8 cellular contexts compared by ENCODE assay signal in the genomic region with DNA sequence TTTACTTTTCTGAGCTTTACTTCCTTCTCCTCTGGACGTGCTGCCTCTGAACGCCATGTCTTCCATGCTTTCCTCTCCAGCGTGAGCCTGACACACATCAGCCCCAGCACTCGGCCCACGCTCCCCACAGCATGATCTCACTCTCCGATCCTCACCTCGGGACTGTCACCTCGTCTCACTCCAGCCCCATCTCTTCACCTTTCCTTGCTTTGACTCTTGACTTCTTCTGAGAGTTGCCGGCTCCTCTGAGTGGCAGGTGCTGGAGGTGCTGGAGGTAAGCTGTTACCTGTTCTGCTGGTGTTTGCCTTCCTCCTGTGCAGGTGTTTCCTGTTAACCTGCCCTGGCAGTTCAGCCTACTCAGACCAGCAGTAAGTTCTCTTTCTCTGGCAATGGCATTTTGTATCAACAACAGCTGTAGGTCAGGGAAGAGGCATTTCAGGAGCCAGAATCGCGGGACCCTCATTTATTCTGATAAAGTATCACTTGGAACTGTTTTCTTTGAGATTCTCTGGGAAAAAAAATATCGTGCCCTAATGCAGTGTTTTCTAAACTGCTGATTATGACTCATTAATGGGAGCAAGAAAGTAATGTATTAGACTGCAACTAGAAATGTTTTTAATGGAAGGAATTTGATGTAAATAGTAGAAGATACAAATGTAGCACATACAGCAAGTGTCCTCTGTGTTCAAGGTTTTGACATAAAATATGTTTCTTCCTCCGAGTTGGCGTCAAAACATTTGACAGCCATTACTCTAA.
DNase-seq lines count a peak whose midpoint lies in the region; ATAC-seq and TF ChIP-seq lines count a peak whose summit lies in the region.

No MANE protein-coding gene starts in this region.

- DNase-seq in NCI-H146 (lab: John Stamatoyannopoulos, UW) (peak; percentile 94), erythroblast (lab: John Stamatoyannopoulos, UW) (no peak), glutamatergic neuron (no peak), NCI-H128 (lab: John Stamatoyannopoulos, UW; ENCODE audit: unreplicated experiment) (no peak), HAP-1 (ENCODE audit: low spot score in 2 of 2) (no peak)

- in situ Hi-C loops in HAP-1 (cut with MboI; ENCODE audit: low sequenced_read_pairs) = no loop called here

- H3K9me3 Mint-ChIP-seq in glutamatergic neuron (ENCODE audit: unreplicated experiment) = peaks cover 14% of the 10 kb centered on the region

- no peaks in the 10 kb centered on the region for H3K36me3 ChIP-seq in duodenal mucosa (ENCODE audit: control insufficient read depth in 1 of 2, insufficient read depth in 2 of 2, low read length in 2 of 2)
- H3K36me3 ChIP-seq in skeletal muscle satellite cell (ENCODE audit: insufficient read depth, low read length) = no peaks in the 10 kb centered on the region
- H3K36me3 ChIP-seq in HAP-1 (replicated peaks) = no peaks in the 10 kb centered on the region

- ATAC-seq in GM18511 (IDR thresholded peaks at IDR 0.05; ENCODE audit: unreplicated experiment) = peak; percentile 38

- H3K9ac ChIP-seq in duodenal mucosa (ENCODE audit: low read depth in 1 of 2, low read length in 2 of 2) (peak overlapping the region; percentile 18 to 45), skeletal muscle satellite cell (ENCODE audit: low read depth, low read length) (no peak overlapping the region)

- no peaks in the 10 kb centered on the region for H3K9me3 ChIP-seq in duodenal mucosa (ENCODE audit: control insufficient read depth in 1 of 2, low read length in 2 of 2)
- H3K9me3 ChIP-seq in skeletal muscle satellite cell (replicated peaks; ENCODE audit: low read length) = no peaks in the 10 kb centered on the region
- no peaks in the 10 kb centered on the region for H3K9me3 ChIP-seq in HAP-1

- no peak overlapping the region for H3K4me3 Mint-ChIP-seq in glutamatergic neuron (ENCODE audit: unreplicated experiment)

- H3K4me3 ChIP-seq in duodenal mucosa (ENCODE audit: low read depth in 1 of 2, low read length in 2 of 2) = peak overlapping the region; percentile 29 to 61
- no peak overlapping the region for H3K4me3 ChIP-seq in skeletal muscle satellite cell (ENCODE audit: low read length)
- H3K4me3 ChIP-seq in HAP-1 = no peak overlapping the region

- no peak for TF ChIP-seq POLR2A in erythroblast (IDR thresholded peaks at IDR 0.05; ENCODE audit: low read length)

- H3K27me3 Mint-ChIP-seq in glutamatergic neuron (ENCODE audit: unreplicated experiment) = peaks cover 7% of the 10 kb centered on the region

- peaks cover 61% of the 10 kb centered on the region for H3K4me1 Mint-ChIP-seq in glutamatergic neuron (ENCODE audit: low read depth, unreplicated experiment)

- no peak for TF ChIP-seq CTCF in glutamatergic neuron (IDR thresholded peaks at IDR 0.05; ENCODE audit: partially characterized antibody, unreplicated experiment)

- no peaks in the 10 kb centered on the region for H3K36me3 Mint-ChIP-seq in glutamatergic neuron (ENCODE audit: unreplicated experiment)

- H3K27ac Mint-ChIP-seq in glutamatergic neuron (ENCODE audit: unreplicated experiment) = no peak overlapping the region

- peak overlapping the region; percentile 29 for H3K4me2 ChIP-seq in skeletal muscle satellite cell (ENCODE audit: low read length)

- H3K27me3 ChIP-seq in duodenal mucosa (ENCODE audit: control insufficient read depth in 1 of 2, insufficient read depth in 2 of 2, low read length in 2 of 2) (no peaks in the 10 kb centered on the region), skeletal muscle satellite cell (ENCODE audit: control insufficient read depth, insufficient read depth, low read length) (no peaks in the 10 kb centered on the region), HAP-1 (ENCODE audit: low read depth) (no peaks in the 10 kb centered on the region)

- H3K4me1 ChIP-seq in duodenal mucosa (ENCODE audit: control insufficient read depth in 1 of 2, insufficient read depth in 2 of 2, low read length in 2 of 2) (peaks cover 38 to 50% of the 10 kb centered on the region in 2 donors), skeletal muscle satellite cell (ENCODE audit: control insufficient read depth, insufficient read depth, low read length) (peaks cover 12% of the 10 kb centered on the region), HAP-1 (peaks cover 17% of the 10 kb centered on the region)

- H3K27ac ChIP-seq in duodenal mucosa (ENCODE audit: low read depth, low read length) = peak overlapping the region; percentile 28

Comparison
In these comparisons a context has a peak if more than half of its experiments do, and no peak if none do; other contexts are left out.
1. H3K4me3 ChIP-seq: peak in duodenal mucosa (2 of 2); none in skeletal muscle satellite cell (single experiment) and HAP-1 (single experiment).